ENCODE assay signal across 8 cellular contexts in the genomic region with DNA sequence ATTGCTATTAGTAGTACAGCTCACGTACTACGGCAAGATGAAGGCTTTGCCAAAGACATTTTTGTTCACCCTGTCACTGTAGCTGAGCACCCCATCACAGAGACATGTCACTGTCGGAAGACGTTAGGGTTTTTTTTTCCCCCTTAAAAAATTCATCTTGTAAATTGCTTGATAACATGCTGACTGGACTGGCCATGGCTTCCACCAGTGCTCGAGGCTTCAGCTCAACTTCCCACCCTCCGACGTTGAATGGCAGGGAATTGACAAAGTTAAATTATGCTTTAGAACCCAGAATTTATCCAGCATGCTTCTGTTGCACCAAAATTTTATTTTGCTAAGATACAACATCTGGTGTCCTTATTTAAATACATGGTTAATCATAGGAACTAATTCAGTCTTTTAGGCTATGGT. TPM values are rescaled to one million over a fixed set of nuclear protein-coding genes. Genes with fewer than 3 reads are reported as not detected.
DNase-seq lines count a peak whose midpoint lies in the region; ATAC-seq and TF ChIP-seq lines count a peak whose summit lies in the region.

No MANE protein-coding gene starts in this region.

- DNase-seq in chondrocyte (ENCODE audit: low spot score) (no peak), natural killer cell (no peak), omental fat pad (ENCODE audit: low spot score) (no peak), GM13976 (ENCODE audit: low spot score) (no peak), NCI-H1930 (lab: John Stamatoyannopoulos, UW) (no peak)

- no peaks in the 10 kb centered on the region for H3K27me3 ChIP-seq in BLaER1

- H3K4me3 Mint-ChIP-seq in chondrocyte (ENCODE audit: unreplicated experiment): peak overlapping the region; percentile 80
- peak overlapping the region; percentile 81 for H3K4me3 Mint-ChIP-seq in natural killer cell

- H3K27me3 Mint-ChIP-seq in chondrocyte (ENCODE audit: low read depth) (peaks cover 3% of the 10 kb centered on the region), natural killer cell (ENCODE audit: low read depth in 2 of 2) (no peaks in the 10 kb centered on the region)

- H3K36me3 Mint-ChIP-seq in chondrocyte (ENCODE audit: low read depth): no peaks in the 10 kb centered on the region
- H3K36me3 Mint-ChIP-seq in natural killer cell: no peaks in the 10 kb centered on the region

- H3K9me3 ChIP-seq in BLaER1: no peaks in the 10 kb centered on the region

- intact Hi-C loops in natural killer cell (cut with micrococcal nuclease): loop anchor here (2.0 to 5.0 kb wide), 2 partner anchors 438 to 756 kb away; a partner anchor contains a TSS

- H3K9me3 Mint-ChIP-seq in chondrocyte (ENCODE audit: low read depth) (no peaks in the 10 kb centered on the region), natural killer cell (no peaks in the 10 kb centered on the region)

- H3K27ac Mint-ChIP-seq in chondrocyte (ENCODE audit: unreplicated experiment) (peak overlapping the region; percentile 85), natural killer cell (peak overlapping the region; percentile 95 to 97)

- H3K36me3 ChIP-seq in BLaER1: no peaks in the 10 kb centered on the region

- H3K4me3 ChIP-seq in BLaER1: peak overlapping the region; percentile 82

- in situ Hi-C loops in GM13976 (cut with MboI; ENCODE audit: low sequenced_read_pairs, unreplicated experiment): no loop called here

- peak overlapping the region; percentile 82 for H3K9ac ChIP-seq in BLaER1

- H3K4me1 ChIP-seq in BLaER1: peaks cover 40% of the 10 kb centered on the region

- ATAC-seq in HG03354 (IDR thresholded peaks at IDR 0.05; ENCODE audit: poor library complexity, severe bottlenecking, unreplicated experiment): peak; percentile 3
- no peak for ATAC-seq in natural killer cell
- ATAC-seq in esophagus mucosa: no peak
- ATAC-seq in omental fat pad (ENCODE audit: low FRiP score): no peak

- TF ChIP-seq CTCF in chondrocyte (IDR thresholded peaks at IDR 0.05) (no peak), natural killer cell (IDR thresholded peaks at IDR 0.05) (no peak), omental fat pad (IDR thresholded peaks at IDR 0.05) (no peak), GM13976 (IDR thresholded peaks at IDR 0.05; ENCODE audit: borderline replicate concordance, control extremely low read depth, extremely low read depth, insufficient read depth, missing control alignments) (no peak)

- H3K27ac ChIP-seq in BLaER1: peak overlapping the region; percentile 96

- H3K4me1 Mint-ChIP-seq in chondrocyte (ENCODE audit: low read depth) (peaks cover 32% of the 10 kb centered on the region), natural killer cell (peaks cover 32 to 36% of the 10 kb centered on the region in 2 donors)

- peak overlapping the region; percentile 82 for H3K4me2 ChIP-seq in BLaER1

- H4K20me1 ChIP-seq in BLaER1: peaks cover 32% of the 10 kb centered on the region

RNA-seq across cellular contexts. Expression of a gene that starts 0.7 kb away (rescaled TPM):
- total RNA-seq in chondrocyte (27.7 to 35.4 TPM (median 29.6 TPM) in 3 replicates), natural killer cell (10 to 100 TPM; 60.0 to 73.3 (median 71.6) TPM), esophagus mucosa (25.1 TPM), omental fat pad (10 to 100 TPM; 26.8 to 76.1 (median 48.0) TPM)
